8 cellular contexts compared by ENCODE assay signal in genomic region chrX:118824173-118824782, GRCh38. TPM values are rescaled to one million over a fixed set of nuclear protein-coding genes. Genes with fewer than 3 reads are reported as not detected.
DNase-seq lines count a peak whose midpoint lies in the region; ATAC-seq and TF ChIP-seq lines count a peak whose summit lies in the region.

No MANE protein-coding gene starts in this region.

- H3K4me1 ChIP-seq in A673 (ENCODE audit: insufficient read depth, low read length, poor library complexity, severe bottlenecking) (no peaks in the 10 kb centered on the region), GM23338 (ENCODE audit: insufficient read depth) (no peaks in the 10 kb centered on the region; the same call in 1 of the 2 replicates)

- ATAC-seq in GM23338 = peak; percentile 26
- no peak for ATAC-seq in naive B cell (ENCODE audit: low read depth in 2 of 2)
- no peak for ATAC-seq in GM19397 (IDR thresholded peaks at IDR 0.05; ENCODE audit: unreplicated experiment)
- ATAC-seq in GM21367 (IDR thresholded peaks at IDR 0.05; ENCODE audit: unreplicated experiment) = no peak
- no peak for ATAC-seq in HG03135 (IDR thresholded peaks at IDR 0.05; ENCODE audit: unreplicated experiment)

- H3K4me1 Mint-ChIP-seq in GM23338 (peaks cover 32% of the 10 kb centered on the region), naive B cell (peaks cover 22 to 32% (median 28%) of the 10 kb centered on the region in 3 donors)

- H3K79me2 ChIP-seq in GM23338 (replicated peaks; ENCODE audit: insufficient read depth) = no peaks in the 10 kb centered on the region

- no peaks in the 10 kb centered on the region for H3K9me2 ChIP-seq in GM23338 (ENCODE audit: insufficient read depth)

- no peaks in the 10 kb centered on the region for H3F3A ChIP-seq in GM23338 (replicated peaks; ENCODE audit: low read depth)

- H3K4me3 ChIP-seq in A673 (ENCODE audit: low read depth, low read length, poor library complexity, severe bottlenecking) (peak overlapping the region; percentile 36), GM23338 (peak overlapping the region; percentile 55), astrocyte of the cerebellum (ENCODE audit: low read depth, low read length) (peak overlapping the region; percentile 31)

- in situ Hi-C loops in astrocyte of the cerebellum (cut with HindIII; ENCODE audit: low sequenced_read_pairs) = no loop called here

- peaks cover 4% of the 10 kb centered on the region for H3K9me3 ChIP-seq in A673 (ENCODE audit: low read depth, low read length, poor library complexity, severe bottlenecking)

- POLR2A ChIA-PET in A673 (lab: Charles Lee; ENCODE audit: low non-redundant PET) = no interaction called here

- peaks cover 5% of the 10 kb centered on the region; the same call in 1 of the 3 replicates for H3K9me3 Mint-ChIP-seq in GM23338
- H3K9me3 Mint-ChIP-seq in naive B cell = peaks cover 0 to 9% (median 2%) of the 10 kb centered on the region in 7 donors

- H3K36me3 Mint-ChIP-seq in GM23338 (ENCODE audit: low read depth) (no peaks in the 10 kb centered on the region), naive B cell (no peaks in the 10 kb centered on the region)

- H3K4me3 Mint-ChIP-seq in GM23338 (peak overlapping the region; percentile 68), naive B cell (peak overlapping the region; percentile 74 to 91 (median 86))

- H3K4me2 ChIP-seq in GM23338 = peak overlapping the region; percentile 79

- H3K27me3 ChIP-seq in A673 (replicated peaks; ENCODE audit: insufficient read depth, low read depth, low read length, poor library complexity) (peaks cover 1% of the 10 kb centered on the region), GM23338 (ENCODE audit: insufficient read depth) (peaks cover 89% of the 10 kb centered on the region)

- intact Hi-C loops in A673 (cut with micrococcal nuclease; ENCODE audit: unreplicated experiment) = no loop called here

- H2AFZ ChIP-seq in GM23338 = 0 out of 2 replicates have a peak overlapping the region, but pooled peaks have one; percentile 32

- no peak for DNase-seq in A673 (ENCODE audit: low spot score)
- DNase-seq in GM23338 (ENCODE audit: low spot score) = peak; percentile 47
- no peak for DNase-seq in astrocyte of the cerebellum (ENCODE audit: low read depth)
- no peak for DNase-seq in naive B cell
- no peak for DNase-seq in germinal center (ENCODE audit: low spot score)

- no peak overlapping the region for H3K27ac Mint-ChIP-seq in GM23338
- peak overlapping the region in 2 of 6 donors; percentile 56 to 75 for H3K27ac Mint-ChIP-seq in naive B cell

- CTCF ChIA-PET in A673 (lab: Charles Lee) = no interaction called here

- H3K27ac ChIP-seq in A673 (ENCODE audit: low read depth, low read length, poor library complexity, severe bottlenecking) (no peak overlapping the region), GM23338 (ENCODE audit: low read depth) (no peak overlapping the region)

- H3K27me3 Mint-ChIP-seq in GM23338 (ENCODE audit: insufficient read depth, low read depth, poor library complexity) (peaks cover 79% of the 10 kb centered on the region), naive B cell (peaks cover 34 to 58% (median 51%) of the 10 kb centered on the region in 3 donors)

- no peaks in the 10 kb centered on the region for H3K36me3 ChIP-seq in A673 (ENCODE audit: insufficient read depth, low read length, poor library complexity, severe bottlenecking)
- H3K36me3 ChIP-seq in GM23338 (ENCODE audit: insufficient read depth) = no peaks in the 10 kb centered on the region

- no peaks in the 10 kb centered on the region for H4K20me1 ChIP-seq in GM23338 (replicated peaks; ENCODE audit: insufficient read depth)

- TF ChIP-seq CTCF in A673 (conservative IDR thresholded peaks at IDR 0.05; ENCODE audit: low read depth, low read length) (no peak), GM23338 (conservative IDR thresholded peaks at IDR 0.05; ENCODE audit: low read depth in 2 of 2) (peak in 1 of 2 experiments; percentile 16; a peak in 1 of 4 replicates), astrocyte of the cerebellum (IDR thresholded peaks at IDR 0.05; ENCODE audit: low read depth, low read length, missing control alignments) (no peak)

- no TSS peak for BruUV-seq in A673 (replicated peaks; lab: Mats Ljungman, UMichigan)

TF ChIP-seq in GM23338, 12 proteins besides CTCF, POLR2A, EP300 and RAD21 (continues in another document):
- TF ChIP-seq CREB1 (CRISPR knock-in tag; IDR thresholded peaks at IDR 0.05; ENCODE audit: low read depth) (no peak), STAT1 (IDR thresholded peaks at IDR 0.05; ENCODE audit: unreplicated experiment) (no peak), ZNF114 (CRISPR knock-in tag; IDR thresholded peaks at IDR 0.05) (no peak), ZNF462 (CRISPR knock-in tag; IDR thresholded peaks at IDR 0.05) (no peak), ZNF331 (CRISPR knock-in tag; IDR thresholded peaks at IDR 0.05; ENCODE audit: low read depth) (no peak), ETS1 (IDR thresholded peaks at IDR 0.05) (no peak), EZH2phosphoT487 (IDR thresholded peaks at IDR 0.05; ENCODE audit: unreplicated experiment) (no peak), POLR2AphosphoS5 (IDR thresholded peaks at IDR 0.05; ENCODE audit: low read depth) (no peak), JUNB (IDR thresholded peaks at IDR 0.05; ENCODE audit: unreplicated experiment) (no peak), NANOG (IDR thresholded peaks at IDR 0.05; ENCODE audit: borderline replicate concordance) (no peak)

RNA-seq across cellular contexts. Expression of gene ZCCHC12, which starts 0.7 kb away (rescaled TPM):
- 1.2 TPM in 2 replicates for total RNA-seq in A673 (2021)
- total RNA-seq in GM23338 (2014; rRNA removed; shearing (Covaris generic)) = 0.08 and 0.38 TPM in 2 replicates
- polyA plus RNA-seq in GM23338 (2016; fragmentation: Nextera tagmentation; extraction: Ambion mirVana) = 0.32 and 0.70 TPM in 2 replicates
- polyA plus RNA-seq in naive B cell (ENCODE audit: low read depth in 6 of 6) = under 1 TPM in 2 of 6 donors, not detected in 4; 0.20 to 0.22 TPM
